1 cellular context compared by ENCODE assay signal in genomic region chr6:134875367-134875766, GRCh38.
A peak's percentile ranks its signal among the peaks of the same experiment; 100 is the strongest.
TF ChIP-seq lines count a peak whose summit lies in the region.

No MANE protein-coding gene starts in this region.

TF ChIP-seq in IMR-90, 13 proteins besides CTCF, POLR2A, EP300 and RAD21:
- peak; percentile 93 for TF ChIP-seq NFE2L2 (IDR thresholded peaks at IDR 0.05; ENCODE audit: low read depth, low read length)
- TF ChIP-seq MAFK (IDR thresholded peaks at IDR 0.05; ENCODE audit: low read depth, low read length), result peak; percentile 51; the same call in 1 of the 2 replicates
- no peak for TF ChIP-seq ELK1 (IDR thresholded peaks at IDR 0.05; ENCODE audit: borderline replicate concordance, low read depth, low read length)
